Comparison of ENCODE assay signal across 14 cellular contexts in the genomic region with DNA sequence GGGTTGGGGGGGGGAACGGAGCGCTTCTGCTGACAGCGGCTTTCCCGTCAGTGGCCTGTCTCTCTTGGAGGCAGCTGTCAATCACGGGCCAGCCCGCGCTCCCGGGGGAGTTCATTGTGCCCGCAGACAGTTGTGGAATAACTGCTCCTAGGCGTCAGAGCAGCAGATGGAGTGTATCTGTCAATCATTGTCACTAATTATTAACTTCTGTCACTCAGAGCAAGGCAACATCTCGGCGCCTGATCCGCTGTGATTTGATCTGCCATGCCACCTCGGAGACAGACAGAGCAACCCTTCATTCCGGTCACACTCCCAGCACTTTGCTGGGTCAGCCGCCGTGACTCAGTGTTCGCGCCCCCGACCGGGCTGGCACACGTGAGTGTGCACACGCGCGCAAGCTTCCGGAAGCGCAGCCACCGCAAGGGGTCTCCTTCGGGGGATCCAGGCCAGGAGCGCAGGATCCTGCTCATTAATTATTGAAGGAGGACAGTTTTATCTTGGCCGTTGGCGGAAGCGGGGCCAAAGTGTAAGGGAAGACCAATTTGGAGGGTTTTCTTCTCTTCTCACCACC.
DNase-seq lines count a peak whose midpoint lies in the region; ATAC-seq and TF ChIP-seq lines count a peak whose summit lies in the region.
"Had no signal": no experiment of that assay in that cellular context is flagged by ENCODE, and none has a peak within 500 bp of the region (broad histone marks: within the 10 kb centered on the region; RNA-seq: fewer than 3 reads in every experiment).

No MANE protein-coding gene starts in this region.

- H3K4me1 ChIP-seq in right atrium auricular region (no peaks in the 10 kb centered on the region), suprapubic skin (peaks cover 5% of the 10 kb centered on the region)

- H3K27ac ChIP-seq in right atrium auricular region (no peak overlapping the region), suprapubic skin (no peak overlapping the region)
- H3K27ac ChIP-seq: tibial nerve had no signal

- H3K9me3 ChIP-seq in right atrium auricular region (no peaks in the 10 kb centered on the region), suprapubic skin (no peaks in the 10 kb centered on the region)

- intact Hi-C loops in Right ventricle myocardium superior (cut with DNase I) = no loop called here
- intact Hi-C loops in CD14-positive monocyte (cut with micrococcal nuclease) = no loop called here

- H3K27ac Mint-ChIP-seq in CD14-positive monocyte = no peak overlapping the region
- H3K27ac Mint-ChIP-seq: activated T-helper 17 cell treated with anti-CD3 and anti-CD28 coated beads, Interleukin-2, amount 50 U/mL, for 72 hours had no signal

- no peak for ATAC-seq in Right ventricle myocardium superior (ENCODE audit: poor library complexity)
- ATAC-seq: HCT116 had no signal

- peaks cover 38 to 67% (median 51%) of the 10 kb centered on the region in 3 donors for H3K27me3 Mint-ChIP-seq in CD14-positive monocyte (ENCODE audit: low read depth in 3 of 3)

- H3K4me3 Mint-ChIP-seq in CD14-positive monocyte = peak overlapping the region in 1 of 2 donors; percentile 62
- H3K4me3 Mint-ChIP-seq: activated T-helper 17 cell treated with anti-CD3 and anti-CD28 coated beads, Interleukin-2, amount 50 U/mL, for 72 hours had no signal

- no peaks in the 10 kb centered on the region for H3K36me3 ChIP-seq in right atrium auricular region
- no peaks in the 10 kb centered on the region for H3K36me3 ChIP-seq in suprapubic skin
- H3K36me3 ChIP-seq: tibial nerve had no signal

- H3K36me3 Mint-ChIP-seq in CD14-positive monocyte = no peaks in the 10 kb centered on the region

- 49% methylated on average over 33 of the region's 33 CpGs for WGBS in suprapubic skin

- DNase-seq in right atrium auricular region (ENCODE audit: low spot score) (peak; percentile 11), Right ventricle myocardium superior (no peak), NCI-H1694 (lab: John Stamatoyannopoulos, UW) (peak; percentile 49), epithelial cell of proximal tubule (ENCODE audit: low read depth) (no peak), suprapubic skin (ENCODE audit: low spot score in 2 of 2) (no peak), CD14-positive monocyte (ENCODE audit: low spot score) (no peak), NCI-H774 (lab: John Stamatoyannopoulos, UW) (no peak)
- DNase-seq in stimulated activated CD4-positive, alpha-beta T cell treated with anti-CD3 and anti-CD28 coated beads, Interleukin-4, amount 100 ng/mL, for 1 hour = no peak
- DNase-seq: GDM1, Kasumi-1, NCI-H510A treated with DMSO at 0.1 percent for 48 hours had no signal

- H3K4me3 ChIP-seq in right atrium auricular region (no peak overlapping the region), epithelial cell of proximal tubule (ENCODE audit: low read depth, low read length) (peak overlapping the region; percentile 35), suprapubic skin (peak overlapping the region; percentile 1)
- H3K4me3 ChIP-seq: tibial nerve had no signal

- H3K27me3 ChIP-seq in right atrium auricular region (peaks cover 0 to 4% of the 10 kb centered on the region in 2 donors), suprapubic skin (peaks cover 69% of the 10 kb centered on the region)

- TF ChIP-seq CTCF in right atrium auricular region (IDR thresholded peaks at IDR 0.05) (no peak), epithelial cell of proximal tubule (conservative IDR thresholded peaks at IDR 0.05; ENCODE audit: low read depth, low read length) (peak; percentile 9), suprapubic skin (IDR thresholded peaks at IDR 0.05) (no peak), CD14-positive monocyte (IDR thresholded peaks at IDR 0.05) (no peak)

- H3K4me1 Mint-ChIP-seq in CD14-positive monocyte = peaks cover 2% of the 10 kb centered on the region
- H3K4me1 Mint-ChIP-seq: activated T-helper 17 cell treated with anti-CD3 and anti-CD28 coated beads, Interleukin-2, amount 50 U/mL, for 72 hours had no signal

- TF ChIP-seq EP300 in suprapubic skin (IDR thresholded peaks at IDR 0.05) = no peak

- no peaks in the 10 kb centered on the region for H3K9me3 Mint-ChIP-seq in CD14-positive monocyte
- H3K9me3 Mint-ChIP-seq: activated T-helper 17 cell treated with anti-CD3 and anti-CD28 coated beads, Interleukin-2, amount 50 U/mL, for 72 hours had no signal

- no peak for TF ChIP-seq POLR2A in suprapubic skin (IDR thresholded peaks at IDR 0.05)

Comparison
In these comparisons a context has a peak if more than half of its experiments do, and no peak if none do; other contexts are left out.
1. DNase-seq: peak in right atrium auricular region (single experiment) and NCI-H1694 (single experiment); none in Right ventricle myocardium superior (single experiment), epithelial cell of proximal tubule (single experiment), suprapubic skin (0 of 2), CD14-positive monocyte (single experiment), stimulated activated CD4-positive, alpha-beta T cell treated with anti-CD3 and anti-CD28 coated beads, Interleukin-4, amount 100 ng/mL, for 1 hour (single experiment) and NCI-H774 (single experiment).
2. H3K4me3 ChIP-seq: peak in epithelial cell of proximal tubule (single experiment) and suprapubic skin (single experiment); none in right atrium auricular region (0 of 2).